In the genomic region with DNA sequence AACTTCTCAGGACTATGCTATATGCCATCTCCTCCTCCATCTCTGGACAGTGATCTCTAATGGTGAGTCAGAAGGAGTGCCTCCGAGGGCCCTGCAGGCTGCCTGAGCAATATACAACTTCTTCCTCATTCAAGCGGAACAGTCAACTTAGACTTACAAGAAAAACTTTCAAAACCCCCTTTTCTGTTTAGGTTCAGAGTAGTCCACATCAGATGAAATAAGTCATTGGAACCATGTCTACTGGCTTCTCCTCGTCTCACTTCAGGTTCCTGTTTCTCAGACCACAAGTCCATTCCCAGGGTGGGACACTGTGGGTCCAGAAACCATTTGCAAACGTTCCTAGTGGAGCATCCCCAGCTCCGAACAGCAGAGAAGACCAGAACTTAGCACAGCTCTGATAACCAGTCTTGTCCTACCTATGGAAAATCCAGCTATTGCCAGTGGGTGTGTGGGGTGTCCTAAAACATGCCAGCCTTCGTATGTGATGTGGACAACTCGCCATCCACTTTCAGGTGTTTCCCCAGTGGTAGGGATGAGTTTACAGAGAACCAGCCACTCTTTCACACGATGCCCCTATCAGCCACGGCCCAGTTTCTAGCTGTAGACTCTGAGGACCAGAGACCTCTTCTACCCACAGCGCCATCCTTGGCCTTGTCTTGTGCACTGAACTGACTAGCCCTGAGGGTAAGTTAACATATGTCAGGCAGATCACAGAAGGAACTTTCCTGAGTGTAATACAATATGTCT, we compare ENCODE assay signal across 9 cellular contexts. TPM values are rescaled to one million over a fixed set of nuclear protein-coding genes. Genes with fewer than 3 reads are reported as not detected.
DNase-seq lines count a peak whose midpoint lies in the region; ATAC-seq and TF ChIP-seq lines count a peak whose summit lies in the region.
"Had no signal": no experiment of that assay in that cellular context is flagged by ENCODE, and none has a peak within 500 bp of the region (broad histone marks: within the 10 kb centered on the region; RNA-seq: fewer than 3 reads in every experiment).

No MANE protein-coding gene starts in this region.

- ATAC-seq in GM19455 (IDR thresholded peaks at IDR 0.05; ENCODE audit: unreplicated experiment), result peak; percentile 59
- peak; percentile 70 for ATAC-seq in HG03135 (IDR thresholded peaks at IDR 0.05; ENCODE audit: unreplicated experiment)
- ATAC-seq in GM19328 (IDR thresholded peaks at IDR 0.05; ENCODE audit: unreplicated experiment), result no peak

- TF ChIP-seq POLR2A in transverse colon (IDR thresholded peaks at IDR 0.05), result no peak

- H3K4me1 Mint-ChIP-seq in activated T-helper 2 cell treated with anti-CD3 and anti-CD28 coated beads, Interferon-gamma antibody, Interleukin-2, Interleukin-4, amounts not matched to agents 10 μg/mL and 5 μg/mL and 100 μg/mL, durations not matched to agents 14 hours and 24 hours and 36 hours (ENCODE audit: low read depth), result peaks cover 9% of the 10 kb centered on the region

- POLR2A ChIA-PET in GM10248 (lab: Yijun Ruan, JAX), result interaction anchor here (0.5 kb wide), 1 partner anchor 22 kb away, joined by 5 read pairs; no protein-coding TSS in a partner anchor

- H3K9me3 ChIP-seq in transverse colon, result no peaks in the 10 kb centered on the region

- CTCF ChIA-PET in GM10248 (lab: Yijun Ruan, JAX), result interaction anchor here (2.0 kb wide), 1 partner anchor 122 kb away, joined by 4 read pairs; no protein-coding TSS in a partner anchor

- DNase-seq in GM10248 (ENCODE audit: extremely low spot score) (peak; percentile 70), transverse colon (no peak), HuH-7.5 (ENCODE audit: low spot score) (no peak)
- DNase-seq in activated T-helper 2 cell treated with anti-CD3 and anti-CD28 coated beads, Interferon-gamma antibody, Interleukin-2, Interleukin-4, amounts not matched to agents 10 μg/mL and 5 μg/mL and 100 μg/mL, durations not matched to agents 14 hours and 24 hours and 36 hours (ENCODE audit: low spot score), result no peak
- no peak for DNase-seq in central memory CD4-positive, alpha-beta T cell
- DNase-seq: activated CD4-positive, alpha-beta T cell treated with anti-CD3 and anti-CD28 coated beads, Interleukin-2, amount 50 U/mL, for 48 hours had no signal

- H3K9me3 Mint-ChIP-seq in activated T-helper 2 cell treated with anti-CD3 and anti-CD28 coated beads, Interferon-gamma antibody, Interleukin-2, Interleukin-4, amounts not matched to agents 10 μg/mL and 5 μg/mL and 100 μg/mL, durations not matched to agents 14 hours and 24 hours and 36 hours, result no peaks in the 10 kb centered on the region

- H3K27me3 ChIP-seq in transverse colon, result no peaks in the 10 kb centered on the region

- H3K36me3 Mint-ChIP-seq in activated T-helper 2 cell treated with anti-CD3 and anti-CD28 coated beads, Interferon-gamma antibody, Interleukin-2, Interleukin-4, amounts not matched to agents 10 μg/mL and 5 μg/mL and 100 μg/mL, durations not matched to agents 14 hours and 24 hours and 36 hours (ENCODE audit: low read depth), result peaks cover 58% of the 10 kb centered on the region

- WGBS in transverse colon (ENCODE audit: low coverage in 1 of 2), 2 donors, result 55 to 68% methylated on average over 2 to 10 of the region's 10 CpGs

- in situ Hi-C loops in transverse colon (cut with MboI; ENCODE audit: low pct_ligation_motif_present in 1 of 4, low pct_unique_long_range_greater_than_20kb in 1 of 4, low sequenced_read_pairs in 3 of 4), result no loop called here

- H3K27ac Mint-ChIP-seq in activated T-helper 2 cell treated with anti-CD3 and anti-CD28 coated beads, Interferon-gamma antibody, Interleukin-2, Interleukin-4, amounts not matched to agents 10 μg/mL and 5 μg/mL and 100 μg/mL, durations not matched to agents 14 hours and 24 hours and 36 hours, result peak overlapping the region; percentile 46

- no peaks in the 10 kb centered on the region for H3K4me1 ChIP-seq in transverse colon

- no peak for TF ChIP-seq CTCF in GM10248 (IDR thresholded peaks at IDR 0.05; ENCODE audit: control extremely low read depth, extremely low read depth, low read depth, missing control alignments)
- no peak for TF ChIP-seq CTCF in transverse colon (IDR thresholded peaks at IDR 0.05)

- no peak overlapping the region for H3K4me3 ChIP-seq in transverse colon

- intact Hi-C loops in activated T-helper 2 cell treated with anti-CD3 and anti-CD28 coated beads, Interferon-gamma antibody, Interleukin-2, Interleukin-4, amounts not matched to agents 10 μg/mL and 5 μg/mL and 100 μg/mL, durations not matched to agents 14 hours and 24 hours and 36 hours (cut with micrococcal nuclease), result no loop called here
- intact Hi-C loops in transverse colon (cut with DNase I; ENCODE audit: low total_unique reads), result no loop called here

- H3K36me3 ChIP-seq in transverse colon, result no peaks in the 10 kb centered on the region

- H3K27ac ChIP-seq in transverse colon, result no peak overlapping the region

- H3K27me3 Mint-ChIP-seq in activated T-helper 2 cell treated with anti-CD3 and anti-CD28 coated beads, Interferon-gamma antibody, Interleukin-2, Interleukin-4, amounts not matched to agents 10 μg/mL and 5 μg/mL and 100 μg/mL, durations not matched to agents 14 hours and 24 hours and 36 hours (ENCODE audit: low read depth), result no peaks in the 10 kb centered on the region

- no peak for TF ChIP-seq EP300 in transverse colon (IDR thresholded peaks at IDR 0.05; ENCODE audit: low read depth)

- no peak overlapping the region for H3K4me3 Mint-ChIP-seq in activated T-helper 2 cell treated with anti-CD3 and anti-CD28 coated beads, Interferon-gamma antibody, Interleukin-2, Interleukin-4, amounts not matched to agents 10 μg/mL and 5 μg/mL and 100 μg/mL, durations not matched to agents 14 hours and 24 hours and 36 hours (ENCODE audit: low read depth)

RNA-seq across cellular contexts. Expression of a gene that starts 32.7 kb away (rescaled TPM):
- total RNA-seq in activated T-helper 2 cell treated with anti-CD3 and anti-CD28 coated beads, Interferon-gamma antibody, Interleukin-2, Interleukin-4, amounts not matched to agents 10 μg/mL and 5 μg/mL and 100 μg/mL, durations not matched to agents 14 hours and 24 hours and 36 hours, result 25.1 and 25.9 TPM in 2 replicates
- 1 to 10 TPM; 1.5 to 6.8 (median 3.3) TPM for total RNA-seq in transverse colon

RNA-seq across cellular contexts. Expression of a gene that starts 54.1 kb away (rescaled TPM):
- total RNA-seq in activated T-helper 2 cell treated with anti-CD3 and anti-CD28 coated beads, Interferon-gamma antibody, Interleukin-2, Interleukin-4, amounts not matched to agents 10 μg/mL and 5 μg/mL and 100 μg/mL, durations not matched to agents 14 hours and 24 hours and 36 hours, result 175 and 179 TPM in 2 replicates
- total RNA-seq in transverse colon, result 10 to 100 TPM in 3 of 4 donors, 1 to 10 TPM in 1; 9.4 to 88.2 (median 21.8) TPM
